In the genomic region with DNA sequence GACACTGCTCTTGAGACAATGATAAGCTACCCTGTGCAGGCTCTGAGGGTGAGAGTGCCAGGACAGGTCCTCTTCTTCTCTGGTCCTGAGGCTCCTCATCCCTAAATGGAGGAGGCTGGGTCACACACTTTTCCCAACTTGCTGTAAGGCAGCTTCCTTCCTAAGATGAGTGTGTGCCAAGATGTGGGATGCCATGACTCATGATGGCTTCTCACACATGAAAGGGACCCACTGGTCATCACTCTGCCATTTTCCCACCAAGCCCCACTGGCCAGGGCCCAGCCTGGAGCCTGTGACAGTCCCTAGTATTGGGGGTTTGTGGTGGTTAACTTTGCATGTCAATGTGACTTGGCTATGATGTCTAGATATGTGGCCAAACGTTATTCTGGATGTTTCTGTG, we compare ENCODE assay signal across 17 cellular contexts.
"Had no signal": no experiment of that assay in that cellular context is flagged by ENCODE, and none has a peak within 500 bp of the region (broad histone marks: within the 10 kb centered on the region; RNA-seq: fewer than 3 reads in every experiment).

No MANE protein-coding gene starts in this region.

- FAIRE-seq: kidney had no signal

- H3K4me1 Mint-ChIP-seq: stimulated activated effector memory CD8-positive, alpha-beta T cell treated with anti-CD3 and anti-CD28 coated beads, Interleukin-12 subunit alpha, Interleukin-12 subunit beta, amount 100 ng/mL, for 72 hours had no signal

- H3K27me3 Mint-ChIP-seq: activated naive CD8-positive, alpha-beta T cell had no signal

- H3K36me3 Mint-ChIP-seq: activated naive CD8-positive, alpha-beta T cell; mesothelial cell of epicardium; stimulated activated effector memory CD8-positive, alpha-beta T cell treated with anti-CD3 and anti-CD28 coated beads, Interleukin-12 subunit alpha, Interleukin-12 subunit beta, amount 100 ng/mL, for 72 hours had no signal

- H3K9me3 ChIP-seq: body of pancreas, gastrocnemius medialis, thoracic aorta, upper lobe of right lung had no signal

- H3K4me1 ChIP-seq: upper lobe of right lung had no signal

- H3K27ac ChIP-seq: body of pancreas, gastrocnemius medialis, thoracic aorta, upper lobe of right lung had no signal

- H3K4me3 Mint-ChIP-seq: activated naive CD8-positive, alpha-beta T cell; activated T-helper 1 cell treated with anti-CD3 and anti-CD28 coated beads, Interleukin-12 subunit alpha, Interleukin-12 subunit beta, Interleukin-2, Interleukin-4 antibody, amounts not matched to agents 30 ng/mL and 10 ng/mL and 1 ng/mL, durations not matched to agents 14 hours and 24 hours and 36 hours; mesothelial cell of epicardium; nephron; stimulated activated effector memory CD8-positive, alpha-beta T cell treated with anti-CD3 and anti-CD28 coated beads, Interleukin-12 subunit alpha, Interleukin-12 subunit beta, amount 100 ng/mL, for 72 hours had no signal

- DNase-seq: activated CD4-positive, alpha-beta T cell treated with anti-CD3 and anti-CD28 coated beads, Interleukin-2, amount 50 U/mL, for 1 hour; body of pancreas; gastrocnemius medialis; head of caudate nucleus; kidney; stimulated activated CD4-positive, alpha-beta T cell treated with anti-CD3 and anti-CD28 coated beads, Interleukin-4, amount 100 ng/mL, for 24 hours; upper lobe of right lung had no signal

- H3K9me3 Mint-ChIP-seq: activated T-helper 1 cell treated with anti-CD3 and anti-CD28 coated beads, Interleukin-12 subunit alpha, Interleukin-12 subunit beta, Interleukin-2, Interleukin-4 antibody, amounts not matched to agents 30 ng/mL and 10 ng/mL and 1 ng/mL, durations not matched to agents 14 hours and 24 hours and 36 hours; nephron; stimulated activated effector memory CD8-positive, alpha-beta T cell treated with anti-CD3 and anti-CD28 coated beads, Interleukin-12 subunit alpha, Interleukin-12 subunit beta, amount 100 ng/mL, for 72 hours had no signal

- H3K27ac Mint-ChIP-seq: activated naive CD8-positive, alpha-beta T cell; activated T-helper 1 cell treated with anti-CD3 and anti-CD28 coated beads, Interleukin-12 subunit alpha, Interleukin-12 subunit beta, Interleukin-2, Interleukin-4 antibody, amounts not matched to agents 30 ng/mL and 10 ng/mL and 1 ng/mL, durations not matched to agents 14 hours and 24 hours and 36 hours; mesothelial cell of epicardium; nephron; stimulated activated effector memory CD8-positive, alpha-beta T cell treated with anti-CD3 and anti-CD28 coated beads, Interleukin-12 subunit alpha, Interleukin-12 subunit beta, amount 100 ng/mL, for 72 hours had no signal

- H3K27me3 ChIP-seq: body of pancreas, gastrocnemius medialis, upper lobe of right lung had no signal

- H3K4me3 ChIP-seq: body of pancreas, gastrocnemius medialis, lung, thoracic aorta, upper lobe of right lung had no signal

- H3K36me3 ChIP-seq: gastrocnemius medialis, thoracic aorta, upper lobe of right lung had no signal

- ATAC-seq: activated CD4-positive, CD25-positive, alpha-beta regulatory T cell treated with anti-CD3 and anti-CD28 coated beads, Interleukin-2, amount 50 U/mL, for 24 hours; body of pancreas; gastrocnemius medialis; left lobe of liver; sciatic nerve; stimulated activated effector memory CD8-positive, alpha-beta T cell treated with anti-CD3 and anti-CD28 coated beads, Interleukin-12 subunit alpha, Interleukin-12 subunit beta, amount 100 ng/mL, for 72 hours; upper lobe of right lung had no signal
